Comparison of ENCODE assay signal across 8 cellular contexts in genomic region chr17:74736423-74737298, GRCh38. TPM values are rescaled to one million over a fixed set of nuclear protein-coding genes. Genes with fewer than 3 reads are reported as not detected.
DNase-seq lines count a peak whose midpoint lies in the region; ATAC-seq lines count a peak whose summit lies in the region.

Gene RAB37, plus strand, starts transcription at chr17:74737256. Its CDS starts 17 bp downstream, at chr17:74737273.

- H3K27ac ChIP-seq in right cardiac atrium (ENCODE audit: low read length) = no peak within 1 kb of the TSS
- peak within 1 kb of the TSS in 14 of 21 experiments; percentile 20 to 90 (median 70) for H3K27ac ChIP-seq in skin epidermis

- H3K4me3 ChIP-seq in right cardiac atrium (ENCODE audit: low read length) (peak within 1 kb of the TSS; percentile 23), skin epidermis (peak within 1 kb of the TSS; percentile 13 to 37 (median 26))

- peak within 1 kb of the TSS; percentile 89 for H3K4me3 Mint-ChIP-seq in activated T-helper 1 cell treated with anti-CD3 and anti-CD28 coated beads, Interleukin-12 subunit alpha, Interleukin-12 subunit beta, Interleukin-2, Interleukin-4 antibody, amounts not matched to agents 30 ng/mL and 10 ng/mL and 1 ng/mL, durations not matched to agents 14 hours and 24 hours and 36 hours

- peaks cover 4% of the 10 kb centered on the region for H3K27me3 Mint-ChIP-seq in activated T-helper 1 cell treated with anti-CD3 and anti-CD28 coated beads, Interleukin-12 subunit alpha, Interleukin-12 subunit beta, Interleukin-2, Interleukin-4 antibody, amounts not matched to agents 30 ng/mL and 10 ng/mL and 1 ng/mL, durations not matched to agents 14 hours and 24 hours and 36 hours (ENCODE audit: insufficient read depth)

- H3K27me3 ChIP-seq in right cardiac atrium (ENCODE audit: control insufficient read depth, insufficient read depth) = no peaks in the 10 kb centered on the region

- DNase-seq in activated gamma-delta T cell treated with Interleukin-2 at 50 U/mL for 16 hours (peak; percentile 65), activated gamma-delta T cell (lab: John Stamatoyannopoulos, UW) (no peak), NCI-H2171 (lab: John Stamatoyannopoulos, UW) (peak; percentile 43), right cardiac atrium (peak; percentile 60 to 86 (median 83)), AG08396 (ENCODE audit: low spot score) (no peak)
- peak; percentile 46 for DNase-seq in activated T-helper 1 cell treated with anti-CD3 and anti-CD28 coated beads, Interleukin-12 subunit alpha, Interleukin-12 subunit beta, Interleukin-2, Interleukin-4 antibody, amounts not matched to agents 30 ng/mL and 10 ng/mL and 1 ng/mL, durations not matched to agents 14 hours and 24 hours and 36 hours (ENCODE audit: low spot score)

- H3K36me3 Mint-ChIP-seq in activated T-helper 1 cell treated with anti-CD3 and anti-CD28 coated beads, Interleukin-12 subunit alpha, Interleukin-12 subunit beta, Interleukin-2, Interleukin-4 antibody, amounts not matched to agents 30 ng/mL and 10 ng/mL and 1 ng/mL, durations not matched to agents 14 hours and 24 hours and 36 hours (ENCODE audit: low read depth) = peaks cover 5% of the 10 kb centered on the region

- WGBS in right cardiac atrium = 2% methylated on average over 70 of the region's 70 CpGs

- intact Hi-C loops in activated T-helper 1 cell treated with anti-CD3 and anti-CD28 coated beads, Interleukin-12 subunit alpha, Interleukin-12 subunit beta, Interleukin-2, Interleukin-4 antibody, amounts not matched to agents 30 ng/mL and 10 ng/mL and 1 ng/mL, durations not matched to agents 14 hours and 24 hours and 36 hours (cut with micrococcal nuclease) = loop anchor here (1.0 to 10.0 kb wide), 5 partner anchors 64 to 534 kb away; partner anchors contain the start of gene RPL38
- intact Hi-C loops in right cardiac atrium (cut with DNase I) = loop anchor here in 2 of 4 donors (5.0 kb wide), 1 partner anchor 79 kb away; no protein-coding TSS in a partner anchor

- peak within 1 kb of the TSS; percentile 84 for H3K27ac Mint-ChIP-seq in activated T-helper 1 cell treated with anti-CD3 and anti-CD28 coated beads, Interleukin-12 subunit alpha, Interleukin-12 subunit beta, Interleukin-2, Interleukin-4 antibody, amounts not matched to agents 30 ng/mL and 10 ng/mL and 1 ng/mL, durations not matched to agents 14 hours and 24 hours and 36 hours

- H3K4me1 Mint-ChIP-seq in activated T-helper 1 cell treated with anti-CD3 and anti-CD28 coated beads, Interleukin-12 subunit alpha, Interleukin-12 subunit beta, Interleukin-2, Interleukin-4 antibody, amounts not matched to agents 30 ng/mL and 10 ng/mL and 1 ng/mL, durations not matched to agents 14 hours and 24 hours and 36 hours (ENCODE audit: low read depth) = peaks cover 50% of the 10 kb centered on the region

- ATAC-seq in right cardiac atrium (peak; percentile 54 to 67), GM21423 (IDR thresholded peaks at IDR 0.05; ENCODE audit: unreplicated experiment) (no peak)

- no peaks in the 10 kb centered on the region for H3K4me1 ChIP-seq in right cardiac atrium (ENCODE audit: control insufficient read depth, insufficient read depth, low read length)

- H3K9me3 ChIP-seq in right cardiac atrium (ENCODE audit: control insufficient read depth, low read length) = no peaks in the 10 kb centered on the region

- no peaks in the 10 kb centered on the region for H3K9me3 Mint-ChIP-seq in activated T-helper 1 cell treated with anti-CD3 and anti-CD28 coated beads, Interleukin-12 subunit alpha, Interleukin-12 subunit beta, Interleukin-2, Interleukin-4 antibody, amounts not matched to agents 30 ng/mL and 10 ng/mL and 1 ng/mL, durations not matched to agents 14 hours and 24 hours and 36 hours

RNA-seq across cellular contexts. Expression of gene RAB37, which starts in this region (rescaled TPM):
- total RNA-seq in activated T-helper 1 cell treated with anti-CD3 and anti-CD28 coated beads, Interleukin-12 subunit alpha, Interleukin-12 subunit beta, Interleukin-2, Interleukin-4 antibody, amounts not matched to agents 30 ng/mL and 10 ng/mL and 1 ng/mL, durations not matched to agents 14 hours and 24 hours and 36 hours = 6.0 and 6.1 TPM in 2 replicates
- total RNA-seq in right cardiac atrium = 1 to 10 TPM; 1.1 to 3.4 (median 1.2) TPM
- 1.5 TPM for polyA plus RNA-seq in right cardiac atrium

Comparison
In these comparisons a context has a peak if more than half of its experiments do, and no peak if none do; other contexts are left out.
1. DNase-seq: peak in activated gamma-delta T cell treated with Interleukin-2 at 50 U/mL for 16 hours (single experiment), NCI-H2171 (single experiment), activated T-helper 1 cell treated with anti-CD3 and anti-CD28 coated beads, Interleukin-12 subunit alpha, Interleukin-12 subunit beta, Interleukin-2, Interleukin-4 antibody, amounts not matched to agents 30 ng/mL and 10 ng/mL and 1 ng/mL, durations not matched to agents 14 hours and 24 hours and 36 hours (single experiment) and right cardiac atrium (3 of 3); none in activated gamma-delta T cell (single experiment) and AG08396 (single experiment).